Comparison of ENCODE assay signal across 8 cellular contexts in genomic region chr1:166910396-166910994, GRCh38. TPM values are rescaled to one million over a fixed set of nuclear protein-coding genes. Genes with fewer than 3 reads are reported as not detected.
DNase-seq lines count a peak whose midpoint lies in the region; ATAC-seq and TF ChIP-seq lines count a peak whose summit lies in the region.

No MANE protein-coding gene starts in this region.

- no peak overlapping the region for H3K4me3 ChIP-seq in cardiac fibroblast (replicated peaks in 1 of 2; ENCODE audit: low read depth in 2 of 2, low read length in 2 of 2)

- CTCF ChIA-PET in WTC11 (lab: Charles Lee): interaction anchor here (0.5 to 12.5 kb wide), 45 partner anchors 8 to 623 kb away, joined by 3 to 400 read pairs (median 4); partner anchors contain the start of genes ILDR2, POU2F1 and TADA1

- H3K4me1 Mint-ChIP-seq in WTC11: no peaks in the 10 kb centered on the region

- H3K4me3 Mint-ChIP-seq in WTC11: no peak overlapping the region

- peaks cover 19% of the 10 kb centered on the region for H3K36me3 Mint-ChIP-seq in WTC11

- peaks cover 2% of the 10 kb centered on the region; the same call in 1 of the 2 replicates for H3K27me3 Mint-ChIP-seq in WTC11 (ENCODE audit: low read depth)

- H3K27ac Mint-ChIP-seq in WTC11: no peak overlapping the region

- POLR2A ChIA-PET in WTC11 (lab: Charles Lee): interaction anchor here (0.8 to 1.1 kb wide), 2 partner anchors 34 to 147 kb away, joined by 3 read pairs; partner anchors contain the start of gene TADA1

- H3K9me3 Mint-ChIP-seq in WTC11: peaks cover 28% of the 10 kb centered on the region

- TF ChIP-seq CTCF in WTC11 (IDR thresholded peaks at IDR 0.05) (peak; percentile 59), cardiac fibroblast (IDR thresholded peaks at IDR 0.05; ENCODE audit: low read depth, low read length) (peak; percentile 50)

- DNase-seq in Ammon's horn (ENCODE audit: low spot score) (peak; percentile 92), NCI-H2227 (lab: John Stamatoyannopoulos, UW; ENCODE audit: unreplicated experiment) (peak; percentile 81), WTC11 (ENCODE audit: low spot score) (peak; percentile 71), cardiac fibroblast (ENCODE audit: low read depth in 2 of 2) (peak; percentile 85 to 91), kidney glomerular epithelial cell (lab: John Stamatoyannopoulos, UW) (peak; percentile 95)
- DNase-seq in stimulated activated CD4-positive, alpha-beta T cell treated with anti-CD3 and anti-CD28 coated beads, Interleukin-4, amount 100 ng/mL, for 48 hours (ENCODE audit: low read depth in 2 of 2): peak; percentile 46 to 63

- ATAC-seq in GM19023 (IDR thresholded peaks at IDR 0.05; ENCODE audit: unreplicated experiment): peak; percentile 94
- ATAC-seq in HG03196 (IDR thresholded peaks at IDR 0.05; ENCODE audit: unreplicated experiment): peak; percentile 92
- ATAC-seq in WTC11: peak; percentile 97

TF ChIP-seq in WTC11, 78 proteins besides CTCF, POLR2A, EP300 and RAD21:
- TF ChIP-seq ZNF121 (CRISPR knock-in tag; IDR thresholded peaks at IDR 0.05): 0 out of 2 replicates have a peak, but pooled peaks have one; percentile 9
- no peak for TF ChIP-seq ZNF416 (CRISPR knock-in tag; IDR thresholded peaks at IDR 0.05)
- TF ChIP-seq NFE2L1 (CRISPR knock-in tag; IDR thresholded peaks at IDR 0.05): peak; percentile 88; the same call in 1 of the 2 replicates

RNA-seq across cellular contexts. Expression of gene TADA1, which starts 34.4 kb away (rescaled TPM):
- 16.6 to 18.8 TPM (median 17.5 TPM) in 3 replicates for total RNA-seq in WTC11 (2021)
